In the genomic region with DNA sequence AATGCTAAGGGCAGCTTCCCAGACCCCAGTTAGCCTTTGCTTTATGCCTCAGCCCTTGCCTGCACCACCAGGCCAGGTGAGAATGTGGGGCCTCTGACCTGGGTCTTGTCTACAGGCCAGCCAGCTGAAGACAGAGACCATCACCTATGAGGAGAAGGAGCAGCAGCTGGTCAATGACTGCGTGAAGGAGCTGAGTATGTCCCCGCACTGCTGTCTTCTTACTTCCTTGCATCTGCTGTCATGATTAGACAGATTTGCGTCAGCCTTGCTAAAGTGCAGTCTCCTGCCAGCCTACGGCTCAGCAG, we compare ENCODE assay signal across 14 cellular contexts.
DNase-seq lines count a peak whose midpoint lies in the region; ATAC-seq and TF ChIP-seq lines count a peak whose summit lies in the region.
"Had no signal": no experiment of that assay in that cellular context is flagged by ENCODE, and none has a peak within 500 bp of the region (broad histone marks: within the 10 kb centered on the region; RNA-seq: fewer than 3 reads in every experiment).

No MANE protein-coding gene starts in this region.

- peak overlapping the region in 1 of 2 donors; percentile 50 for H3K27ac Mint-ChIP-seq in activated naive CD4-positive, alpha-beta T cell treated with anti-CD3 and anti-CD28 coated beads, Interleukin-2, amount 50 U/mL, for 72 hours
- H3K27ac Mint-ChIP-seq: activated CD4-positive, alpha-beta memory T cell treated with anti-CD3 and anti-CD28 coated beads for 36 hours; mesothelial cell of epicardium; T-helper 1 cell treated with Interleukin-12 subunit alpha and Interleukin-12 subunit beta and Interleukin-4 antibody, amounts not matched to agents 30 μg/mL and 1 μg/mL, for 36 hours had no signal

- H3K27ac ChIP-seq in PC-3 (ENCODE audit: low read length) (no peak overlapping the region), colonic mucosa (no peak overlapping the region), gastrocnemius medialis (peak overlapping the region in 2 of 4 donors; percentile 8 to 15), left lung (no peak overlapping the region)
- H3K27ac ChIP-seq: breast epithelium, parathyroid adenoma had no signal

- no peaks in the 10 kb centered on the region for H3K36me3 ChIP-seq in PC-3 (ENCODE audit: low read depth, low read length)
- H3K36me3 ChIP-seq in colonic mucosa, result peaks cover 7% of the 10 kb centered on the region
- H3K36me3 ChIP-seq in gastrocnemius medialis, result peaks cover 0 to 7% of the 10 kb centered on the region in 2 donors
- H3K36me3 ChIP-seq in left lung, result peaks cover 0 to 53% of the 10 kb centered on the region in 2 donors
- H3K36me3 ChIP-seq: breast epithelium had no signal

- no peaks in the 10 kb centered on the region for H4K20me1 ChIP-seq in PC-3 (ENCODE audit: low read length)

- no peaks in the 10 kb centered on the region for H3F3A ChIP-seq in PC-3 (ENCODE audit: low read length, unreplicated experiment)

- TF ChIP-seq POLR2A in gastrocnemius medialis (IDR thresholded peaks at IDR 0.05), result no peak

- ATAC-seq in activated naive CD4-positive, alpha-beta T cell treated with anti-CD3 and anti-CD28 coated beads, Interleukin-2, amount 50 U/mL, for 72 hours, result peak; percentile 39 to 55
- peak; percentile 23 for ATAC-seq in PC-3
- ATAC-seq in gastrocnemius medialis, result peak; percentile 23 to 37
- ATAC-seq in GM21390 (IDR thresholded peaks at IDR 0.05; ENCODE audit: unreplicated experiment), result no peak
- no peak for ATAC-seq in left lung

- BruUV-seq in PC-3 (replicated peaks; lab: Mats Ljungman, UMichigan), result no TSS peak

- no peaks in the 10 kb centered on the region for H3K9me3 Mint-ChIP-seq in activated naive CD4-positive, alpha-beta T cell treated with anti-CD3 and anti-CD28 coated beads, Interleukin-2, amount 50 U/mL, for 72 hours
- H3K9me3 Mint-ChIP-seq: activated CD4-positive, alpha-beta memory T cell treated with anti-CD3 and anti-CD28 coated beads for 36 hours; mesothelial cell of epicardium; T-helper 1 cell treated with Interleukin-12 subunit alpha and Interleukin-12 subunit beta and Interleukin-4 antibody, amounts not matched to agents 30 μg/mL and 1 μg/mL, for 36 hours had no signal

- H3K4me2 ChIP-seq in PC-3 (ENCODE audit: low read length), result no peak overlapping the region

- H3K9me2 ChIP-seq in PC-3 (replicated peaks; ENCODE audit: low read length), result no peaks in the 10 kb centered on the region

- H3K36me3 Mint-ChIP-seq in activated naive CD4-positive, alpha-beta T cell treated with anti-CD3 and anti-CD28 coated beads, Interleukin-2, amount 50 U/mL, for 72 hours, result peaks cover 0 to 6% of the 10 kb centered on the region in 2 donors

- H3K4me3 ChIP-seq in PC-3 (ENCODE audit: low read length), result no peak overlapping the region
- H3K4me3 ChIP-seq in colonic mucosa, result no peak overlapping the region
- H3K4me3 ChIP-seq in gastrocnemius medialis, result no peak overlapping the region
- H3K4me3 ChIP-seq in left lung, result no peak overlapping the region
- H3K4me3 ChIP-seq: breast epithelium, spleen had no signal

- in situ Hi-C loops in gastrocnemius medialis (cut with MboI; ENCODE audit: low sequenced_read_pairs in 4 of 4), result loop anchor here in 2 of 4 donors (5.0 to 25.0 kb wide), 4 partner anchors 74 to 299 kb away; no protein-coding TSS in a partner anchor

- no peak overlapping the region for H2AFZ ChIP-seq in PC-3 (ENCODE audit: low read length)
- H2AFZ ChIP-seq: parathyroid adenoma had no signal

- no peak for DNase-seq in activated naive CD4-positive, alpha-beta T cell treated with anti-CD3 and anti-CD28 coated beads, Interleukin-2, amount 50 U/mL, for 72 hours (ENCODE audit: low spot score in 2 of 2)
- no peak for DNase-seq in activated naive CD4-positive, alpha-beta T cell (lab: John Stamatoyannopoulos, UW)
- DNase-seq in PC-3 (no peak), colonic mucosa (no peak), gastrocnemius medialis (no peak), HCEC 1CT (no peak), left lung (no peak)
- DNase-seq: spleen had no signal

- CTCF ChIA-PET in PC-3 (lab: Charles Lee), result interaction anchor here (0.6 to 1.7 kb wide), 16 partner anchors 8 to 744 kb away, joined by 3 to 37 read pairs (median 4); no protein-coding TSS in a partner anchor

- no peaks in the 10 kb centered on the region for H3K4me1 ChIP-seq in PC-3 (ENCODE audit: insufficient read depth, low read length)
- H3K4me1 ChIP-seq in colonic mucosa, result no peaks in the 10 kb centered on the region
- H3K4me1 ChIP-seq in gastrocnemius medialis, result peaks cover 22 to 30% of the 10 kb centered on the region in 2 donors
- peaks cover 0 to 14% of the 10 kb centered on the region in 2 donors for H3K4me1 ChIP-seq in left lung
- H3K4me1 ChIP-seq: breast epithelium, parathyroid adenoma had no signal

- intact Hi-C loops in PC-3 (cut with micrococcal nuclease), result loop anchor here (1.0 to 2.0 kb wide), 5 partner anchors 38 to 297 kb away; no protein-coding TSS in a partner anchor
- intact Hi-C loops in colonic mucosa (cut with DNase I), result loop anchor here (5.0 kb wide), 1 partner anchor 299 kb away; no protein-coding TSS in a partner anchor
- intact Hi-C loops in gastrocnemius medialis (cut with DNase I; ENCODE audit: low total_unique reads), result loop anchor here (1.0 to 10.0 kb wide), 3 partner anchors 72 to 1887 kb away; a partner anchor contains a TSS
- intact Hi-C loops in left lung (cut with DNase I), result loop anchor here in 1 of 2 donors (10.0 kb wide), 1 partner anchor 297 kb away; no protein-coding TSS in a partner anchor

- H3K9me3 ChIP-seq in PC-3 (ENCODE audit: low read length), result no peaks in the 10 kb centered on the region
- H3K9me3 ChIP-seq in colonic mucosa, result no peaks in the 10 kb centered on the region
- H3K9me3 ChIP-seq in gastrocnemius medialis, result no peaks in the 10 kb centered on the region
- H3K9me3 ChIP-seq in left lung, result no peaks in the 10 kb centered on the region
- H3K9me3 ChIP-seq: breast epithelium, spleen had no signal

- POLR2A ChIA-PET in PC-3 (lab: Charles Lee; ENCODE audit: unreplicated experiment), result no interaction called here

- peak; percentile 40; the same call in 1 of the 2 replicates for TF ChIP-seq CTCF in PC-3 (conservative IDR thresholded peaks at IDR 0.05; ENCODE audit: low read depth, low read length)
- peak; percentile 9 for TF ChIP-seq CTCF in colonic mucosa (IDR thresholded peaks at IDR 0.05)
- TF ChIP-seq CTCF in gastrocnemius medialis (IDR thresholded peaks at IDR 0.05 in 4 of 5, conservative IDR thresholded peaks at IDR 0.05 in 1 of 5), result peak in 2 of 5 experiments; percentile 33 to 50
- TF ChIP-seq CTCF in left lung (IDR thresholded peaks at IDR 0.05), result no peak

- H3K27me3 ChIP-seq in PC-3 (ENCODE audit: low read length), result no peaks in the 10 kb centered on the region
- H3K27me3 ChIP-seq in colonic mucosa, result no peaks in the 10 kb centered on the region
- no peaks in the 10 kb centered on the region for H3K27me3 ChIP-seq in gastrocnemius medialis
- H3K27me3 ChIP-seq in left lung, result no peaks in the 10 kb centered on the region
- H3K27me3 ChIP-seq: breast epithelium, spleen had no signal

- no peaks in the 10 kb centered on the region for H3K79me2 ChIP-seq in PC-3 (ENCODE audit: low read length)

- H3K9ac ChIP-seq in PC-3 (ENCODE audit: low read length) (no peak overlapping the region), colonic mucosa (ENCODE audit: low read depth in 2 of 2, low read length in 2 of 2) (no peak overlapping the region)
- H3K9ac ChIP-seq: parathyroid adenoma had no signal

Comparison
In these comparisons a context has a peak if more than half of its experiments do, and no peak if none do; other contexts are left out.
1. ATAC-seq: peak in activated naive CD4-positive, alpha-beta T cell treated with anti-CD3 and anti-CD28 coated beads, Interleukin-2, amount 50 U/mL, for 72 hours (2 of 2), PC-3 (single experiment) and gastrocnemius medialis (2 of 2); none in GM21390 (single experiment) and left lung (single experiment).
2. CTCF ChIP-seq: peak in PC-3 (single experiment) and colonic mucosa (single experiment); none in left lung (0 of 2).